8 cellular contexts compared by ENCODE assay signal in the genomic region with DNA sequence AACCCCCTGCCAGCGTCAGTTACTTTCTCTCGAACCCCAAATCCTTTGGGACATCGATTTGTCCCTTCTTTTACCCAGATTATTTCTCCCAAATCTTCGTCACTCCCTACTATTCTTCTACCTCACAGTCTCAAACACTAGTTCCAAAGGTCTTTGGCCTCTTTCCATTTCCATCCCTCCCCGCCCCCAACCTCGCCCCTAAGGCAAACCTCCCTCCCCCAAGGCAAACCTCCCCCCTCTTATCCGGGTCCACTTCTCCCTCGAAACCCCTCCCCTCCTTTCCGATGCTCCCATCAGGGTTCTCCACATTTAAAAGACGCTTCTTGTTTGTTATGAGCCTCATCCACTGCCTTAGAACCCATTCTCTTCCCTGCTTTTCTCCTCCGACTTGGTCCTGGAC. TPM values are rescaled to one million over a fixed set of nuclear protein-coding genes. Genes with fewer than 3 reads are reported as not detected.
DNase-seq lines count a peak whose midpoint lies in the region; ATAC-seq and TF ChIP-seq lines count a peak whose summit lies in the region.

No MANE protein-coding gene starts in this region.

- H3K36me3 Mint-ChIP-seq in T-helper 2 cell treated with Interferon-gamma antibody and Interleukin-4, amounts not matched to agents 5 μg/mL and 100 μg/mL, for 36 hours (ENCODE audit: low read depth), result peaks cover 34% of the 10 kb centered on the region

- peak overlapping the region; percentile 74 for H3K4me2 ChIP-seq in trophoblast cell (ENCODE audit: low read length)

- H3K14ac ChIP-seq in trophoblast cell (ENCODE audit: low read length), result peak overlapping the region; percentile 96

- H3K79me1 ChIP-seq in trophoblast cell (ENCODE audit: low read length), result peaks cover 9% of the 10 kb centered on the region

- ATAC-seq in GM18907 (IDR thresholded peaks at IDR 0.05; ENCODE audit: unreplicated experiment), result no peak
- ATAC-seq in GM18868 (IDR thresholded peaks at IDR 0.05; ENCODE audit: unreplicated experiment), result no peak
- ATAC-seq in GM18517 (IDR thresholded peaks at IDR 0.05; ENCODE audit: unreplicated experiment), result no peak

- no peak overlapping the region for H4K12ac ChIP-seq in trophoblast cell (ENCODE audit: low read depth, low read length)

- H3K9me3 ChIP-seq in trophoblast cell (ENCODE audit: insufficient read depth, low read depth, low read length), result no peaks in the 10 kb centered on the region

- H4K8ac ChIP-seq in trophoblast cell (ENCODE audit: low read depth, low read length), result peak overlapping the region; percentile 99

- DNase-seq in T-helper 2 cell treated with Interferon-gamma antibody and Interleukin-4, amounts not matched to agents 5 μg/mL and 100 μg/mL, for 36 hours (ENCODE audit: low spot score), result no peak
- DNase-seq in fibroblast of villous mesenchyme (ENCODE audit: low read depth) (no peak), trophoblast cell (no peak)
- DNase-seq in stimulated activated CD4-positive, alpha-beta T cell treated with anti-CD3 and anti-CD28 coated beads, Interleukin-15, amount 100 ng/mL, for 24 hours, result no peak

- peaks cover 37% of the 10 kb centered on the region for H3K4me1 Mint-ChIP-seq in T-helper 2 cell treated with Interferon-gamma antibody and Interleukin-4, amounts not matched to agents 5 μg/mL and 100 μg/mL, for 36 hours (ENCODE audit: low read depth)

- H3K4me3 Mint-ChIP-seq in T-helper 2 cell treated with Interferon-gamma antibody and Interleukin-4, amounts not matched to agents 5 μg/mL and 100 μg/mL, for 36 hours, result peak overlapping the region; percentile 94

- H3K9ac ChIP-seq in trophoblast cell (ENCODE audit: low read length), result peak overlapping the region; percentile 90

- peak overlapping the region; percentile 96 for H3K4ac ChIP-seq in trophoblast cell (ENCODE audit: low read depth, low read length)

- WGBS in trophoblast cell (ENCODE audit: extremely low coverage, insufficient coverage, insufficient read length), result no CpG with 5 or more reads among the region's 11 CpGs

- peak overlapping the region; percentile 92 for H3K27ac Mint-ChIP-seq in T-helper 2 cell treated with Interferon-gamma antibody and Interleukin-4, amounts not matched to agents 5 μg/mL and 100 μg/mL, for 36 hours

- H2AFZ ChIP-seq in trophoblast cell (ENCODE audit: insufficient read depth, low read length, poor library complexity), result peak overlapping the region; percentile 99

- H3K4me1 ChIP-seq in trophoblast cell (ENCODE audit: control insufficient read depth in 1 of 2, insufficient read depth in 2 of 2, low read length in 2 of 2), result peaks cover 1 to 7% of the 10 kb centered on the region in 2 experiments

- H3K18ac ChIP-seq in trophoblast cell (ENCODE audit: low read length), result peak overlapping the region; percentile 98

- peaks cover 6% of the 10 kb centered on the region for H3K9me3 Mint-ChIP-seq in T-helper 2 cell treated with Interferon-gamma antibody and Interleukin-4, amounts not matched to agents 5 μg/mL and 100 μg/mL, for 36 hours

- peak overlapping the region; percentile 52 for H3K27ac ChIP-seq in trophoblast cell (ENCODE audit: low read depth, low read length)

- peak overlapping the region; percentile 96 for H3K4me3 ChIP-seq in GM08714 (ENCODE audit: low read length)
- H3K4me3 ChIP-seq in fibroblast of villous mesenchyme (ENCODE audit: low read depth, low read length), result peak overlapping the region; percentile 92
- peak overlapping the region; percentile 97 for H3K4me3 ChIP-seq in trophoblast cell (ENCODE audit: low read depth, low read length)

- no peak overlapping the region for H2AK5ac ChIP-seq in trophoblast cell (ENCODE audit: low read length)

- H3K27me3 Mint-ChIP-seq in T-helper 2 cell treated with Interferon-gamma antibody and Interleukin-4, amounts not matched to agents 5 μg/mL and 100 μg/mL, for 36 hours (ENCODE audit: low read depth), result no peaks in the 10 kb centered on the region

- H4K91ac ChIP-seq in trophoblast cell (ENCODE audit: low read depth, low read length), result peak overlapping the region; percentile 93

- no peak for TF ChIP-seq CTCF in fibroblast of villous mesenchyme (IDR thresholded peaks at IDR 0.05; ENCODE audit: insufficient read depth, low read depth, low read length)

- H3K27me3 ChIP-seq in trophoblast cell (ENCODE audit: insufficient read depth, low read length), result no peaks in the 10 kb centered on the region

- H3K36me3 ChIP-seq in trophoblast cell (ENCODE audit: control insufficient read depth in 1 of 2, insufficient read depth in 2 of 2, low read length in 2 of 2), result peaks cover 15 to 20% of the 10 kb centered on the region in 2 experiments

- H2BK120ac ChIP-seq in trophoblast cell (ENCODE audit: insufficient read depth, low read length, poor library complexity), result peak overlapping the region; percentile 89

- peaks cover 14% of the 10 kb centered on the region for H3K79me2 ChIP-seq in trophoblast cell (ENCODE audit: control insufficient read depth, insufficient read depth, low read length, poor library complexity)

- peak overlapping the region; percentile 71 for H2BK5ac ChIP-seq in trophoblast cell (ENCODE audit: low read depth, low read length, poor library complexity)

- no peak overlapping the region for H2BK12ac ChIP-seq in trophoblast cell (ENCODE audit: low read length)

- no peak overlapping the region for H3K23ac ChIP-seq in trophoblast cell (ENCODE audit: low read length)

RNA-seq across cellular contexts. Expression of a gene that starts 0.6 kb away (rescaled TPM):
- total RNA-seq in fibroblast of villous mesenchyme, result 28.0 and 35.8 TPM in 2 replicates
- polyA plus RNA-seq in trophoblast cell (2013), result 44.8 and 48.3 TPM in 2 replicates

RNA-seq across cellular contexts. Expression of a gene that starts 0.6 kb away (rescaled TPM):
- 29.3 and 46.2 TPM in 2 replicates for total RNA-seq in fibroblast of villous mesenchyme
- 19.9 TPM in 2 replicates for polyA plus RNA-seq in trophoblast cell (2013)
